ENCODE assay signal across 1 cellular context in genomic region chr6:14873781-14874446, GRCh38.
TF ChIP-seq lines count a peak whose summit lies in the region.

No MANE protein-coding gene starts in this region.

TF ChIP-seq in GM23338, 12 proteins besides CTCF, POLR2A, EP300 and RAD21 (continued from another document):
- TF ChIP-seq, protein P1, sequence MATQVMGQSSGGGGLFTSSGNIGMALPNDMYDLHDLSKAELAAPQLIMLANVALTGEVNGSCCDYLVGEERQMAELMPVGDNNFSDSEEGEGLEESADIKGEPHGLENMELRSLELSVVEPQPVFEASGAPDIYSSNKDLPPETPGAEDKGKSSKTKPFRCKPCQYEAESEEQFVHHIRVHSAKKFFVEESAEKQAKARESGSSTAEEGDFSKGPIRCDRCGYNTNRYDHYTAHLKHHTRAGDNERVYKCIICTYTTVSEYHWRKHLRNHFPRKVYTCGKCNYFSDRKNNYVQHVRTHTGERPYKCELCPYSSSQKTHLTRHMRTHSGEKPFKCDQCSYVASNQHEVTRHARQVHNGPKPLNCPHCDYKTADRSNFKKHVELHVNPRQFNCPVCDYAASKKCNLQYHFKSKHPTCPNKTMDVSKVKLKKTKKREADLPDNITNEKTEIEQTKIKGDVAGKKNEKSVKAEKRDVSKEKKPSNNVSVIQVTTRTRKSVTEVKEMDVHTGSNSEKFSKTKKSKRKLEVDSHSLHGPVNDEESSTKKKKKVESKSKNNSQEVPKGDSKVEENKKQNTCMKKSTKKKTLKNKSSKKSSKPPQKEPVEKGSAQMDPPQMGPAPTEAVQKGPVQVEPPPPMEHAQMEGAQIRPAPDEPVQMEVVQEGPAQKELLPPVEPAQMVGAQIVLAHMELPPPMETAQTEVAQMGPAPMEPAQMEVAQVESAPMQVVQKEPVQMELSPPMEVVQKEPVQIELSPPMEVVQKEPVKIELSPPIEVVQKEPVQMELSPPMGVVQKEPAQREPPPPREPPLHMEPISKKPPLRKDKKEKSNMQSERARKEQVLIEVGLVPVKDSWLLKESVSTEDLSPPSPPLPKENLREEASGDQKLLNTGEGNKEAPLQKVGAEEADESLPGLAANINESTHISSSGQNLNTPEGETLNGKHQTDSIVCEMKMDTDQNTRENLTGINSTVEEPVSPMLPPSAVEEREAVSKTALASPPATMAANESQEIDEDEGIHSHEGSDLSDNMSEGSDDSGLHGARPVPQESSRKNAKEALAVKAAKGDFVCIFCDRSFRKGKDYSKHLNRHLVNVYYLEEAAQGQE (IDR thresholded peaks at IDR 0.05; ENCODE audit: unreplicated experiment): no peak
- TF ChIP-seq ZNF462 (CRISPR knock-in tag; IDR thresholded peaks at IDR 0.05) (no peak), EZH2 (IDR thresholded peaks at IDR 0.05; ENCODE audit: low read depth, unreplicated experiment) (no peak), NANOG (IDR thresholded peaks at IDR 0.05; ENCODE audit: borderline replicate concordance) (no peak), CREB1 (CRISPR knock-in tag; IDR thresholded peaks at IDR 0.05; ENCODE audit: low read depth) (no peak), ZNF114 (CRISPR knock-in tag; IDR thresholded peaks at IDR 0.05) (no peak), JUNB (IDR thresholded peaks at IDR 0.05; ENCODE audit: unreplicated experiment) (no peak), STAT1 (IDR thresholded peaks at IDR 0.05; ENCODE audit: unreplicated experiment) (no peak), EZH2phosphoT487 (IDR thresholded peaks at IDR 0.05; ENCODE audit: unreplicated experiment) (no peak), POLR2AphosphoS5 (IDR thresholded peaks at IDR 0.05; ENCODE audit: low read depth) (no peak)
- TF ChIP-seq, protein P2, sequence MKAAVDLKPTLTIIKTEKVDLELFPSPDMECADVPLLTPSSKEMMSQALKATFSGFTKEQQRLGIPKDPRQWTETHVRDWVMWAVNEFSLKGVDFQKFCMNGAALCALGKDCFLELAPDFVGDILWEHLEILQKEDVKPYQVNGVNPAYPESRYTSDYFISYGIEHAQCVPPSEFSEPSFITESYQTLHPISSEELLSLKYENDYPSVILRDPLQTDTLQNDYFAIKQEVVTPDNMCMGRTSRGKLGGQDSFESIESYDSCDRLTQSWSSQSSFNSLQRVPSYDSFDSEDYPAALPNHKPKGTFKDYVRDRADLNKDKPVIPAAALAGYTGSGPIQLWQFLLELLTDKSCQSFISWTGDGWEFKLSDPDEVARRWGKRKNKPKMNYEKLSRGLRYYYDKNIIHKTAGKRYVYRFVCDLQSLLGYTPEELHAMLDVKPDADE (IDR thresholded peaks at IDR 0.05): no peak
